ENCODE assay signal across 1 cellular context in genomic region chr18:11937874-11938478, GRCh38.
TF ChIP-seq lines count a peak whose summit lies in the region.

No MANE protein-coding gene starts in this region.

TF ChIP-seq in H1, 55 proteins besides CTCF, POLR2A, EP300 and RAD21 (continued from another document):
- TF ChIP-seq EZH2 (IDR thresholded peaks at IDR 0.05; ENCODE audit: low read depth, low read length, severe bottlenecking) (no peak), SAP30 (IDR thresholded peaks at IDR 0.05; ENCODE audit: insufficient read depth, insufficient replicate concordance, low read length) (no peak), RFX5 (IDR thresholded peaks at IDR 0.05; ENCODE audit: borderline replicate concordance, low read depth, low read length) (no peak), SIRT6 (IDR thresholded peaks at IDR 0.05; ENCODE audit: low read length) (no peak), SUZ12 (IDR thresholded peaks at IDR 0.05; ENCODE audit: low read length) (no peak), TAF7 (optimal IDR thresholded peaks at IDR 0.05; ENCODE audit: borderline replicate concordance, low read depth, low read length) (no peak), SIN3A (conservative IDR thresholded peaks at IDR 0.05 in 1 of 2, IDR thresholded peaks at IDR 0.05 in 1 of 2; ENCODE audit: low read depth in 1 of 2, low read length in 2 of 2) (no peak), TCF12 (IDR thresholded peaks at IDR 0.05; ENCODE audit: low read depth, low read length) (no peak)
TF ChIP-seq in H1: peak in this region for 0.
